ENCODE assay signal across 12 cellular contexts in genomic region chr19:38055655-38056521, GRCh38.
DNase-seq lines count a peak whose midpoint lies in the region; TF ChIP-seq lines count a peak whose summit lies in the region.
"Had no signal": no experiment of that assay in that cellular context is flagged by ENCODE, and none has a peak within 500 bp of the region (broad histone marks: within the 10 kb centered on the region; RNA-seq: fewer than 3 reads in every experiment).

No MANE protein-coding gene starts in this region.

- no peaks in the 10 kb centered on the region for H3K9me3 ChIP-seq in AG04450 (ENCODE audit: control insufficient read depth, insufficient read depth, low read length)

- CTCF ChIA-PET in AG04450 (lab: Charles Lee) (interaction anchor here (0.6 kb wide), 1 partner anchor 160 kb away, joined by 3 read pairs; no protein-coding TSS in a partner anchor), RWPE1 (lab: Yijun Ruan, JAX) (interaction anchor here (0.6 kb wide), 2 partner anchors 13 to 431 kb away, joined by 3 read pairs; no protein-coding TSS in a partner anchor)

- POLR2A ChIA-PET in AG04450 (lab: Yijun Ruan, JAX) = no interaction called here
- POLR2A ChIA-PET in RWPE1 (lab: Yijun Ruan, JAX; ENCODE audit: low non-redundant PET) = interaction anchor here (0.9 kb wide), 1 partner anchor 12 kb away, joined by 4 read pairs; no protein-coding TSS in a partner anchor

- H3K27ac ChIP-seq in AG04450 (ENCODE audit: low read depth, low read length) (no peak overlapping the region), RWPE1 (no peak overlapping the region)
- H3K27ac ChIP-seq: epithelial cell of prostate, hepatocyte had no signal

- DNase-seq in AG04450 (ENCODE audit: low read depth, low spot score) (no peak), DMS79 (lab: John Stamatoyannopoulos, UW) (peak; percentile 84), NCI-H510A (lab: John Stamatoyannopoulos, UW) (peak; percentile 34), iPS-NIHi11 (ENCODE audit: low spot score) (peak; percentile 68), RWPE1 (ENCODE audit: low spot score) (no peak), SIG-M5 treated with dmso at 0.1 percent for 504 hours (lab: John Stamatoyannopoulos, UW; ENCODE audit: unreplicated experiment) (no peak), RKO (ENCODE audit: low spot score) (no peak), hypothalamus (lab: John Stamatoyannopoulos, UW) (no peak)
- DNase-seq: activated T-cell treated with anti-CD3 and anti-CD28 coated beads, Interleukin-2, amount 50 U/mL, for 48 hours; stimulated activated CD4-positive, alpha-beta T cell treated with anti-CD3 and anti-CD28 coated beads, Interleukin-4, amount 100 ng/mL, for 4 hours had no signal

- H3K4me3 ChIP-seq in AG04450 (ENCODE audit: low read depth, low read length) = no peak overlapping the region
- H3K4me3 ChIP-seq: hepatocyte had no signal

- peak; percentile 25; the same call in 1 of the 2 replicates for TF ChIP-seq CTCF in AG04450 (IDR thresholded peaks at IDR 0.05; ENCODE audit: low read depth, low read length)
- no peak for TF ChIP-seq CTCF in RWPE1 (conservative IDR thresholded peaks at IDR 0.05; ENCODE audit: low read depth)

- no peaks in the 10 kb centered on the region for H3K27me3 ChIP-seq in AG04450 (ENCODE audit: control insufficient read depth, insufficient read depth, low read length)
- H3K27me3 ChIP-seq: hepatocyte had no signal

Comparison
In these comparisons a context has a peak if more than half of its experiments do, and no peak if none do; other contexts are left out.
1. DNase-seq: peak in DMS79 (single experiment), NCI-H510A (single experiment) and iPS-NIHi11 (single experiment); none in AG04450 (single experiment), RWPE1 (single experiment), SIG-M5 treated with dmso at 0.1 percent for 504 hours (single experiment), RKO (single experiment) and hypothalamus (0 of 51).